Comparison of ENCODE assay signal across 8 cellular contexts in genomic region chr1:13702425-13703127, GRCh38. TPM values are rescaled to one million over a fixed set of nuclear protein-coding genes. Genes with fewer than 3 reads are reported as not detected.
DNase-seq lines count a peak whose midpoint lies in the region; ATAC-seq, FAIRE-seq and TF ChIP-seq lines count a peak whose summit lies in the region.

No MANE protein-coding gene starts in this region.

- DNase-seq in mucosa of descending colon = peak in 2 of 3 donors; percentile 24 to 60
- DNase-seq in H54 (ENCODE audit: insufficient read length, low spot score) = no peak
- no peak for DNase-seq in left colon
- no peak for DNase-seq in amniotic stem cell (lab: John Stamatoyannopoulos, UW)
- DNase-seq in medulla oblongata (ENCODE audit: extremely low spot score) = no peak

- H3K36me3 ChIP-seq in mucosa of descending colon (ENCODE audit: low read depth) = no peaks in the 10 kb centered on the region

- ATAC-seq in HG02763 (IDR thresholded peaks at IDR 0.05; ENCODE audit: unreplicated experiment) = peak; percentile 51
- ATAC-seq in activated CD4-positive, CD25-positive, alpha-beta regulatory T cell treated with anti-CD3 and anti-CD28 coated beads, Interleukin-2, amount 50 U/mL, for 24 hours = peak; percentile 93 to 94
- peak; percentile 60 for ATAC-seq in mucosa of descending colon
- ATAC-seq in left colon = no peak

- H3K4me1 ChIP-seq in mucosa of descending colon (ENCODE audit: low read depth) = peaks cover 11% of the 10 kb centered on the region

- H3K9me3 ChIP-seq in mucosa of descending colon = no peaks in the 10 kb centered on the region

- no peak overlapping the region for H3K4me3 ChIP-seq in mucosa of descending colon

- no peak for TF ChIP-seq CTCF in mucosa of descending colon (IDR thresholded peaks at IDR 0.05)

- FAIRE-seq in H54 (lab: Jason Lieb, UNC) = no peak

- intact Hi-C loops in mucosa of descending colon (cut with DNase I, micrococcal nuclease) (no loop called here), left colon (cut with DNase I, micrococcal nuclease) (no loop called here)

- TF ChIP-seq POLR2A in GM15510 (IDR thresholded peaks at IDR 0.05; ENCODE audit: borderline replicate concordance, extremely low read depth, insufficient read length) = peak; percentile 49
- TF ChIP-seq POLR2A in H54 (IDR thresholded peaks at IDR 0.05; ENCODE audit: low read depth, low read length) = no peak

RNA-seq across cellular contexts. Expression of gene PRDM2, which starts 2.6 kb away (rescaled TPM):
- total RNA-seq in mucosa of descending colon (10 to 100 TPM; 34.7 to 56.1 (median 39.8) TPM), left colon (10 to 100 TPM; 33.3 to 33.8 TPM)

Comparison
In these comparisons a context has a peak if more than half of its experiments do, and no peak if none do; other contexts are left out.
1. DNase-seq: peak in mucosa of descending colon (2 of 3); none in H54 (single experiment), left colon (0 of 2), amniotic stem cell (single experiment) and medulla oblongata (single experiment).